ENCODE assay signal across 8 cellular contexts in genomic region chr6:29576056-29576455, GRCh38. TPM values are rescaled to one million over a fixed set of nuclear protein-coding genes. Genes with fewer than 3 reads are reported as not detected.
"Had no signal": no experiment of that assay in that cellular context is flagged by ENCODE, and none has a peak within 500 bp of the region (broad histone marks: within the 10 kb centered on the region; RNA-seq: fewer than 3 reads in every experiment).

No MANE protein-coding gene starts in this region.

- DNase-seq: H9, HCEC 1CT had no signal

- H3K4me1 Mint-ChIP-seq: GM23338, IgD-negative memory B cell had no signal

- H3K4me3 ChIP-seq: GM23338 had no signal

- H3K4me3 Mint-ChIP-seq: GM23338, H9, IgD-negative memory B cell had no signal

- H3K27ac Mint-ChIP-seq: GM23338, H9, IgD-negative memory B cell had no signal

- ATAC-seq: GM23338, HepG2 had no signal

- H2AFZ ChIP-seq: GM23338 had no signal

- H3K36me3 Mint-ChIP-seq: IgD-negative memory B cell had no signal

- H3K27ac ChIP-seq: HL-60 had no signal

- H3K4me2 ChIP-seq: GM23338 had no signal

- H3K9me3 Mint-ChIP-seq: GM23338, H9, IgD-negative memory B cell had no signal

RNA-seq across cellular contexts. Expression of gene OR2H2, which starts 8.9 kb away (rescaled TPM):
- total RNA-seq: GM23338, H1, H9, HepG2, HT1080 had no signal
- polyA plus RNA-seq: H1, HepG2, IgD-negative memory B cell had no signal

RNA-seq across cellular contexts. Expression of gene UBD, which starts 16.5 kb away (rescaled TPM):
- total RNA-seq: GM23338, H1, H9, HT1080 had no signal
- polyA plus RNA-seq: GM23338, IgD-negative memory B cell had no signal
